In genomic region chr10:69042417-69042816, GRCh38 we compare ENCODE assay signal across 22 cellular contexts.
"Had no signal": no experiment of that assay in that cellular context is flagged by ENCODE, and none has a peak within 500 bp of the region (broad histone marks: within the 10 kb centered on the region; RNA-seq: fewer than 3 reads in every experiment).

No MANE protein-coding gene starts in this region.

- H3K27ac ChIP-seq: KMS-11, SJSA1, SK-N-MC had no signal

- H3K27ac Mint-ChIP-seq: IgD-negative memory B cell had no signal

- H3K36me3 ChIP-seq: SJSA1 had no signal

- ATAC-seq: K562, Right ventricle myocardium inferior had no signal

- DNase-seq: Kasumi-1, MM.1S, NCI-H1092 treated with DMSO at 0.1 percent for 48 hours, NCI-H1436, NCI-H1694, NCI-H1930, NCI-H2081, NCI-H2107, NCI-H2171, NCI-H226, NCI-H446, NCI-H510A, NCI-H524 treated with DMSO at 0.1 percent for 48 hours, NCI-H69, NCI-H774, SHP77 treated with DMSO at 0.1 percent for 48 hours had no signal

- H3K27me3 Mint-ChIP-seq: IgD-negative memory B cell had no signal

- H3K27me3 ChIP-seq: SJSA1 had no signal

- H3K9me3 ChIP-seq: SJSA1 had no signal

- H3K4me1 ChIP-seq: SJSA1 had no signal

- H3K4me3 ChIP-seq: K562, SJSA1, SK-N-MC had no signal

- H3K4me3 Mint-ChIP-seq: IgD-negative memory B cell had no signal
